ENCODE assay signal across 12 cellular contexts in the genomic region with DNA sequence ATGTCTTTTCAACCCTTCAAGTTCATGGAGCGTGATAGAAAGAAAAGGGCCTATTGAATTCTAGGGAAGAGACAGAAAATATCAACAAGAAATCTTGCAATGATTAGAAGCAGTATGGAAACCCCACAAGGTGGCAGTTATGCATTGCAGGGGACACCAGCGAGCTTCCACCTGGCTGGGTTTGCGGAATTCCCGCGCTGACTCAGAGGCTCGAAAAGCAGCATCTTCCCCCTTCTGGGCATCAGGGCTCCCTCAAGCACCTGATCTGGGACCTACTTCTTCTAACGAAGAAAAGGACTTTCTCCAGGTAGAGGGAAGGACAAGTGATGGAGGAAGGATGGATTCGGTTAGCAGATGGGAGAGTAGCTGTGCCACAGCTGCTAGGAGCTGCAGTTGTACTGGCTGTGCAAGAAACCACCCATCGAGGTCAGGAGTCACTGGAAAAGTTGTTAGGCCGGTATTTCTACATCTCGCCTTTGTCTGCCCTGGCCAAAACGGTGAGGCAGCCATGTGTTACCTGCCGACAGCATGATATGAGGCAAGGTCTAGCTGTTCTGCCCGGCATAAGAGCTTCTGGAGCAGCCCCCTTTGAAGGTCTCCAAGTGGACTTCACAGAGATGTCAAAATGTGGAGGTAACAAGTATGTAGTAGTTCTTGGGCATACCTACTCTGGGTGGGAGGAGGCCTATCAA. TPM values are rescaled to one million over a fixed set of nuclear protein-coding genes. Genes with fewer than 3 reads are reported as not detected.
"Had no signal": no experiment of that assay in that cellular context is flagged by ENCODE, and none has a peak within 500 bp of the region (broad histone marks: within the 10 kb centered on the region; RNA-seq: fewer than 3 reads in every experiment).

No MANE protein-coding gene starts in this region.

RNA-seq across cellular contexts. Expression of gene DEFB131B, which starts 11.1 kb away (rescaled TPM):
- total RNA-seq: activated CD8-positive, alpha-beta memory T cell treated with anti-CD3 and anti-CD28 coated beads for 36 hours; activated CD8-positive, alpha-beta T cell treated with anti-CD3 and anti-CD28 coated beads for 36 hours; activated naive CD8-positive, alpha-beta T cell treated with anti-CD3 and anti-CD28 coated beads, Interleukin-2, amount 10 ng/mL, durations not matched to agents 7 days and 5 days; activated T-cell treated with anti-CD3 and anti-CD28 coated beads, Interleukin-2, amount 50 U/mL, for 72 hours; activated T-helper 2 cell treated with anti-CD3 and anti-CD28 coated beads, Interferon-gamma antibody, Interleukin-2, Interleukin-4, amounts not matched to agents 10 μg/mL and 5 μg/mL and 100 μg/mL, durations not matched to agents 14 hours and 24 hours and 36 hours; ascending aorta; breast epithelium; NCI-H460; OCI-LY7; Right ventricle myocardium superior; T-helper 2 cell treated with Interferon-gamma antibody and Interleukin-4, amounts not matched to agents 100 ng/mL and 5 ng/mL, for 36 hours had no signal
- polyA plus RNA-seq: adipose tissue had no signal

RNA-seq across cellular contexts. Expression of gene XNDC1N, which starts 39.1 kb away (rescaled TPM):
- total RNA-seq: ascending aorta had no signal

RNA-seq across cellular contexts. Expression of gene DEFB108B, which starts 56.3 kb away (rescaled TPM):
- total RNA-seq: activated CD8-positive, alpha-beta memory T cell treated with anti-CD3 and anti-CD28 coated beads for 36 hours; activated CD8-positive, alpha-beta T cell treated with anti-CD3 and anti-CD28 coated beads for 36 hours; activated naive CD8-positive, alpha-beta T cell treated with anti-CD3 and anti-CD28 coated beads, Interleukin-2, amount 10 ng/mL, durations not matched to agents 7 days and 5 days; activated T-cell treated with anti-CD3 and anti-CD28 coated beads, Interleukin-2, amount 50 U/mL, for 72 hours; activated T-helper 2 cell treated with anti-CD3 and anti-CD28 coated beads, Interferon-gamma antibody, Interleukin-2, Interleukin-4, amounts not matched to agents 10 μg/mL and 5 μg/mL and 100 μg/mL, durations not matched to agents 14 hours and 24 hours and 36 hours; ascending aorta; breast epithelium; NCI-H460; OCI-LY7; Right ventricle myocardium superior; T-helper 2 cell treated with Interferon-gamma antibody and Interleukin-4, amounts not matched to agents 100 ng/mL and 5 ng/mL, for 36 hours had no signal
- polyA plus RNA-seq: adipose tissue had no signal
